In genomic region chr9:92327283-92327850, GRCh38 we compare ENCODE assay signal across 11 cellular contexts. TPM values are rescaled to one million over a fixed set of nuclear protein-coding genes. Genes with fewer than 3 reads are reported as not detected.
DNase-seq lines count a peak whose midpoint lies in the region; ATAC-seq, FAIRE-seq and TF ChIP-seq lines count a peak whose summit lies in the region.
"Had no signal": no experiment of that assay in that cellular context is flagged by ENCODE, and none has a peak within 500 bp of the region (broad histone marks: within the 10 kb centered on the region; RNA-seq: fewer than 3 reads in every experiment).

No MANE protein-coding gene starts in this region.

- no peaks in the 10 kb centered on the region for H3K9me3 Mint-ChIP-seq in activated naive CD4-positive, alpha-beta T cell treated with anti-CD3 and anti-CD28 coated beads, Interleukin-2, amount 10 ng/mL, durations not matched to agents 7 days and 5 days

- H3K27ac ChIP-seq in mammary epithelial cell (ENCODE audit: insufficient read depth, low read depth, low read length) = no peak overlapping the region
- no peak overlapping the region for H3K27ac ChIP-seq in smooth muscle cell (ENCODE audit: low read depth)
- H3K27ac ChIP-seq in pancreas = no peak overlapping the region
- H3K27ac ChIP-seq: Peyer's patch had no signal

- H3K4me2 ChIP-seq in mammary epithelial cell (ENCODE audit: insufficient read depth, low read depth, low read length) (peak overlapping the region; percentile 93), smooth muscle cell (peak overlapping the region; percentile 98)

- BruUV-seq in mammary epithelial cell (replicated peaks; lab: Mats Ljungman, UMichigan) = no TSS peak

- H3K36me3 Mint-ChIP-seq in activated naive CD4-positive, alpha-beta T cell treated with anti-CD3 and anti-CD28 coated beads, Interleukin-2, amount 10 ng/mL, durations not matched to agents 7 days and 5 days = peaks cover 22% of the 10 kb centered on the region

- no peak for FAIRE-seq in pancreas (lab: Jason Lieb, UNC)

- H3K4me1 ChIP-seq in mammary epithelial cell (ENCODE audit: insufficient read depth, low read length) = peaks cover 27% of the 10 kb centered on the region
- peaks cover 19% of the 10 kb centered on the region for H3K4me1 ChIP-seq in smooth muscle cell (ENCODE audit: low read depth)
- peaks cover 0 to 16% (median 8%) of the 10 kb centered on the region in 3 donors for H3K4me1 ChIP-seq in pancreas

- intact Hi-C loops in mammary epithelial cell (cut with micrococcal nuclease) = loop anchor here (5.0 kb wide), 3 partner anchors 210 to 380 kb away; partner anchors contain the start of gene ECM2
- intact Hi-C loops in pancreas (cut with DNase I) = no loop called here

- ATAC-seq in HG02885 (IDR thresholded peaks at IDR 0.05; ENCODE audit: poor library complexity, unreplicated experiment) = no peak
- no peak for ATAC-seq in pancreas

- H3K27me3 Mint-ChIP-seq in activated naive CD4-positive, alpha-beta T cell treated with anti-CD3 and anti-CD28 coated beads, Interleukin-2, amount 10 ng/mL, durations not matched to agents 7 days and 5 days = no peaks in the 10 kb centered on the region

- H3K9me3 ChIP-seq in mammary epithelial cell (replicated peaks; ENCODE audit: insufficient read depth, low read length) = no peaks in the 10 kb centered on the region
- H3K9me3 ChIP-seq in smooth muscle cell (replicated peaks; ENCODE audit: low read depth) = no peaks in the 10 kb centered on the region
- no peaks in the 10 kb centered on the region for H3K9me3 ChIP-seq in pancreas
- H3K9me3 ChIP-seq: Peyer's patch had no signal

- peaks cover 4% of the 10 kb centered on the region for H3F3A ChIP-seq in smooth muscle cell (ENCODE audit: low read depth)

- H3K4me3 Mint-ChIP-seq in activated naive CD4-positive, alpha-beta T cell treated with anti-CD3 and anti-CD28 coated beads, Interleukin-2, amount 10 ng/mL, durations not matched to agents 7 days and 5 days = peak overlapping the region; percentile 96

- H3K79me2 ChIP-seq in mammary epithelial cell (ENCODE audit: insufficient read depth, low read length) = peaks cover 50% of the 10 kb centered on the region
- peaks cover 29% of the 10 kb centered on the region for H3K79me2 ChIP-seq in smooth muscle cell (ENCODE audit: low read depth)

- in situ Hi-C loops in mammary epithelial cell (cut with MboI; ENCODE audit: low sequenced_read_pairs in 2 of 2) = loop anchor here (10.0 to 25.0 kb wide), 3 partner anchors 110 to 460 kb away; no protein-coding TSS in a partner anchor

- H4K20me1 ChIP-seq in mammary epithelial cell (ENCODE audit: insufficient read depth, low read length) (no peaks in the 10 kb centered on the region), smooth muscle cell (ENCODE audit: low read depth) (no peaks in the 10 kb centered on the region)

- dilution Hi-C loops in mammary epithelial cell (cut with HindIII; ENCODE audit: low sequenced_read_pairs) = no loop called here

- peaks cover 40% of the 10 kb centered on the region for H3K4me1 Mint-ChIP-seq in activated naive CD4-positive, alpha-beta T cell treated with anti-CD3 and anti-CD28 coated beads, Interleukin-2, amount 10 ng/mL, durations not matched to agents 7 days and 5 days

- H3K27ac Mint-ChIP-seq in activated naive CD4-positive, alpha-beta T cell treated with anti-CD3 and anti-CD28 coated beads, Interleukin-2, amount 10 ng/mL, durations not matched to agents 7 days and 5 days = no peak overlapping the region

- H3K36me3 ChIP-seq in mammary epithelial cell (ENCODE audit: insufficient read depth, low read length) (peaks cover 8% of the 10 kb centered on the region), smooth muscle cell (ENCODE audit: low read depth) (no peaks in the 10 kb centered on the region), pancreas (peaks cover 0 to 3% (median 0%) of the 10 kb centered on the region in 3 donors)

- WGBS in mammary epithelial cell (ENCODE audit: low coverage, missing lambda C conversion rate) = 46% methylated on average over 2 of the region's 2 CpGs
- WGBS in smooth muscle cell (ENCODE audit: low lambda C conversion rate) = 70% methylated on average over 2 of the region's 2 CpGs
- WGBS in pancreas, 2 donors = 71 to 72% methylated on average over 2 of the region's 2 CpGs

- DNase-seq in activated naive CD4-positive, alpha-beta T cell treated with anti-CD3 and anti-CD28 coated beads, Interleukin-2, amount 10 ng/mL, durations not matched to agents 7 days and 5 days = no peak
- no peak for DNase-seq in activated naive CD4-positive, alpha-beta T cell treated with Interleukin-2 at 50 U/mL for 16 hours
- DNase-seq in NCI-H526 treated with DMSO at 0.1 percent for 48 hours (lab: John Stamatoyannopoulos, UW) = peak; percentile 27
- DNase-seq in mammary epithelial cell = peak; percentile 61
- no peak for DNase-seq in smooth muscle cell (lab: John Stamatoyannopoulos, UW; ENCODE audit: unreplicated experiment)
- DNase-seq in stimulated activated CD4-positive, alpha-beta T cell treated with anti-CD3 and anti-CD28 coated beads, Interleukin-4, amount 100 ng/mL, for 1 hour = no peak
- DNase-seq in pancreas = no peak
- DNase-seq: effector CD8-positive, alpha-beta T cell; hypothalamus; Peyer's patch had no signal

- CTCF ChIA-PET in activated naive CD4-positive, alpha-beta T cell treated with anti-CD3 and anti-CD28 coated beads, Interleukin-2, amount 10 ng/mL, durations not matched to agents 7 days and 5 days (lab: Charles Lee) = interaction anchor here (2.1 kb wide), 1 partner anchor 187 kb away, joined by 6 read pairs; no protein-coding TSS in a partner anchor
- CTCF ChIA-PET in mammary epithelial cell (lab: Charles Lee; ENCODE audit: low non-redundant PET) = no interaction called here

- no peaks in the 10 kb centered on the region for H3K27me3 ChIP-seq in mammary epithelial cell (ENCODE audit: insufficient read depth, low read length)
- no peaks in the 10 kb centered on the region for H3K27me3 ChIP-seq in smooth muscle cell (ENCODE audit: low read depth)
- H3K27me3 ChIP-seq in pancreas = no peaks in the 10 kb centered on the region
- H3K27me3 ChIP-seq: Peyer's patch had no signal

- no peak overlapping the region for H3K9ac ChIP-seq in mammary epithelial cell (ENCODE audit: insufficient read depth, low read length)
- no peak overlapping the region for H3K9ac ChIP-seq in smooth muscle cell (ENCODE audit: low read depth)

- H3K4me3 ChIP-seq in mammary epithelial cell (replicated peaks in 1 of 3; ENCODE audit: insufficient read depth in 1 of 3, low read depth in 2 of 3, low read length in 3 of 3) = no peak overlapping the region
- peak overlapping the region; percentile 3 for H3K4me3 ChIP-seq in smooth muscle cell
- H3K4me3 ChIP-seq in pancreas = no peak overlapping the region

- no peak for TF ChIP-seq CTCF in mammary epithelial cell (conservative IDR thresholded peaks at IDR 0.05 in 1 of 2, IDR thresholded peaks at IDR 0.05 in 1 of 2; ENCODE audit: extremely low read depth in 1 of 2, insufficient read depth in 1 of 2, low read depth in 1 of 2, low read length in 2 of 2)
- TF ChIP-seq CTCF in smooth muscle cell (IDR thresholded peaks at IDR 0.05; ENCODE audit: borderline replicate concordance, insufficient read depth, poor library complexity, severe bottlenecking) = no peak
- TF ChIP-seq CTCF in pancreas (IDR thresholded peaks at IDR 0.05) = no peak

- H2AFZ ChIP-seq in mammary epithelial cell (ENCODE audit: low read depth, low read length) = peak overlapping the region; percentile 23
- no peak overlapping the region for H2AFZ ChIP-seq in smooth muscle cell (ENCODE audit: low read depth)

RNA-seq across cellular contexts. Expression of gene CENPP, which starts 1.6 kb away (rescaled TPM):
- total RNA-seq in mammary epithelial cell = 1 to 10 TPM; 3.0 to 7.5 TPM
- 4.4 TPM for polyA plus RNA-seq in mammary epithelial cell
- polyA minus RNA-seq in mammary epithelial cell = 2.6 TPM
- 4.2 and 10.8 TPM in 2 replicates for total RNA-seq in smooth muscle cell
- polyA plus RNA-seq in smooth muscle cell = 12.1 and 17.5 TPM in 2 replicates
- total RNA-seq in pancreas = 1 to 10 TPM; 1.0 to 2.7 (median 2.3) TPM
- 1 to 10 TPM in 1 of 2 donors, under 1 TPM in 1; 0.46 to 1.1 TPM for polyA plus RNA-seq in pancreas

RNA-seq across cellular contexts. Expression of gene NOL8, which starts 2.2 kb away (rescaled TPM):
- total RNA-seq in mammary epithelial cell (10 to 100 TPM; 21.8 to 42.4 TPM), smooth muscle cell (13.0 and 21.3 TPM in 2 replicates), pancreas (10 to 100 TPM in 5 of 6 donors, 1 to 10 TPM in 1; 9.7 to 20.0 (median 13.3) TPM)
- polyA plus RNA-seq in mammary epithelial cell (13.7 TPM), smooth muscle cell (15.1 and 16.9 TPM in 2 replicates), pancreas (10 to 100 TPM; 15.5 to 20.6 TPM)
- 14.5 TPM for polyA minus RNA-seq in mammary epithelial cell

RNA-seq across cellular contexts. Expression of gene IARS1, which starts 33.9 kb away (rescaled TPM):
- total RNA-seq in mammary epithelial cell (100 to 1,000 TPM; 240 to 401 TPM), smooth muscle cell (150 and 208 TPM in 2 replicates), pancreas (10 to 100 TPM; 25.9 to 89.3 (median 42.2) TPM)
- polyA plus RNA-seq in mammary epithelial cell (67.3 TPM), smooth muscle cell (85.0 and 93.0 TPM in 2 replicates), pancreas (10 to 100 TPM; 16.8 to 30.9 TPM)
- 401 TPM for polyA minus RNA-seq in mammary epithelial cell

Comparison
In these comparisons a context has a peak if more than half of its experiments do, and no peak if none do; other contexts are left out.
1. DNase-seq: peak in NCI-H526 treated with DMSO at 0.1 percent for 48 hours (single experiment) and mammary epithelial cell (single experiment); none in activated naive CD4-positive, alpha-beta T cell treated with anti-CD3 and anti-CD28 coated beads, Interleukin-2, amount 10 ng/mL, durations not matched to agents 7 days and 5 days (single experiment), activated naive CD4-positive, alpha-beta T cell treated with Interleukin-2 at 50 U/mL for 16 hours (single experiment), smooth muscle cell (single experiment), stimulated activated CD4-positive, alpha-beta T cell treated with anti-CD3 and anti-CD28 coated beads, Interleukin-4, amount 100 ng/mL, for 1 hour (single experiment) and pancreas (0 of 6).